In the genomic region with DNA sequence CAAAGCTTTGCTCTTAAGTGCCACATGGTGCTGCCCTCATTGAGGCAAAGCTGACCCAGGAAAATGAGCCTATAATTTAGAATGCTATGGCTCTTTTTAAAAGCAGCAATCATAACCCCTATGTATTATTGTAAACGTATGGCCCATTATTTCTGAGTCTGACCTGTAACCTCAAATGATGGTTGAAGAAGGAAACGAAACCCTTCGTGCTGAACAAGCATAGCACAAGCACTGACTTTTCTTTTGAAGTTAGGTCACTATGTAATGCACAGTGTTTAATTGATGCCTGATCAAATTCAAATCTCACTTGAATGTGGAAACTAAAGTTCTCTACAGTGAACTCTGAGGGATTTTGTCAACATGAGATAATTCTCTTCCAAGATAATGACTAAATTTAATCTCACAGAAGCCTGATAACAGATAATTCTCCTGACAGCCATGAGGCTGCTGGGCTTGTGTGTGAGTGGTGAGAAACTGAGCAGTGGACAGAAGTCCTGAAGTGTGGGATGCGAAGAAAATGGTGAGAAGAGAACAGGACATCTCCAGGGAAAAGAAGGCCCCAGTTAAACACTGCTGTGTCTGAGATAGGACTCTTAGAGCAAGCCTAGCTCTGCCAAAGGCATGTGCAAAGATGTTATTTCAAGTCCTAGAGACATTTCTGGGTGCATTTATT, we compare ENCODE assay signal across 14 cellular contexts.
"Had no signal": no experiment of that assay in that cellular context is flagged by ENCODE, and none has a peak within 500 bp of the region (broad histone marks: within the 10 kb centered on the region; RNA-seq: fewer than 3 reads in every experiment).

No MANE protein-coding gene starts in this region.

- H3K27ac ChIP-seq: pancreas, thoracic aorta had no signal

- ATAC-seq: activated CD8-positive, alpha-beta T cell treated with anti-CD3 and anti-CD28 coated beads, Interleukin-2, amount 10 ng/mL, durations not matched to agents 7 days and 5 days; pancreas; WTC11 had no signal

- H3K9me3 ChIP-seq: pancreas, thoracic aorta had no signal

- H3K4me1 ChIP-seq: pancreas had no signal

- H3K27me3 ChIP-seq: pancreas had no signal

- DNase-seq: activated CD4-positive, alpha-beta T cell treated with anti-CD3 and anti-CD28 coated beads for 48 hours; activated CD8-positive, alpha-beta T cell treated with anti-CD3 and anti-CD28 coated beads, Interleukin-2, amount 10 ng/mL, durations not matched to agents 7 days and 5 days; activated naive CD4-positive, alpha-beta T cell treated with Interleukin-2 at 50 U/mL for 16 hours; aorta; effector CD8-positive, alpha-beta T cell; foreskin fibroblast; glutamatergic neuron; hypothalamus; kidney; pancreas; stimulated activated CD4-positive, alpha-beta T cell treated with anti-CD3 and anti-CD28 coated beads, Interleukin-1b, Interleukin-23, amount 100 ng/mL, for 48 hours; T-helper 2 cell had no signal

- H3K4me3 ChIP-seq: pancreas, thoracic aorta had no signal

- H3K36me3 ChIP-seq: pancreas, thoracic aorta had no signal
